Comparison of ENCODE assay signal across 11 cellular contexts in genomic region chr14:106141242-106142220, GRCh38.
A peak's percentile ranks its signal among the peaks of the same experiment; 100 is the strongest.
DNase-seq lines count a peak whose midpoint lies in the region; ATAC-seq, FAIRE-seq and TF ChIP-seq lines count a peak whose summit lies in the region.
"Had no signal": no experiment of that assay in that cellular context is flagged by ENCODE, and none has a peak within 500 bp of the region (broad histone marks: within the 10 kb centered on the region; RNA-seq: fewer than 3 reads in every experiment).

No MANE protein-coding gene starts in this region.

- H3K27me3 Mint-ChIP-seq in activated CD4-positive, alpha-beta T cell treated with anti-CD3 and anti-CD28 coated beads, Interleukin-2, amount 10 ng/mL, durations not matched to agents 24 days and 14 days: peaks cover 13% of the 10 kb centered on the region
- peaks cover 4 to 5% (median 5%) of the 10 kb centered on the region in 3 donors for H3K27me3 Mint-ChIP-seq in immature natural killer cell (ENCODE audit: low read depth in 3 of 3)
- H3K27me3 Mint-ChIP-seq: type B pancreatic cell had no signal

- TF ChIP-seq CTCF in BE2C (IDR thresholded peaks at IDR 0.05; ENCODE audit: low read depth, low read length): peak; percentile 35

- WGBS in small intestine, 3 donors: 77 to 89% (median 78%) methylated on average over 11 to 15 of the region's 18 CpGs

- H3K4me3 ChIP-seq in BE2C (ENCODE audit: low read depth, low read length) (no peak overlapping the region), H7 (ENCODE audit: insufficient read depth, low read depth, low read length) (no peak overlapping the region), small intestine (ENCODE audit: low read depth in 1 of 2, low read length in 2 of 2) (no peak overlapping the region)
- H3K4me3 ChIP-seq: gastroesophageal sphincter had no signal

- FAIRE-seq in small intestine (lab: Jason Lieb, UNC): no peak

- DNase-seq in BE2C (peak; percentile 16), H7 (peak; percentile 2), immature natural killer cell (peak; percentile 22 to 46 (median 38)), small intestine (no peak), AG08396 (ENCODE audit: low spot score) (no peak), NCI-H2196 treated with DMSO at 0.1 percent for 48 hours (lab: John Stamatoyannopoulos, UW; ENCODE audit: unreplicated experiment) (no peak)
- DNase-seq in activated CD4-positive, alpha-beta T cell treated with anti-CD3 and anti-CD28 coated beads, Interleukin-2, amount 10 ng/mL, durations not matched to agents 24 days and 14 days: peak; percentile 80
- DNase-seq: COR-L47 had no signal

- H3K4me1 ChIP-seq in BE2C: no peaks in the 10 kb centered on the region
- H3K4me1 ChIP-seq in small intestine (ENCODE audit: control insufficient read depth in 2 of 2, insufficient read depth in 1 of 2, low read depth in 1 of 2, low read length in 1 of 2): no peaks in the 10 kb centered on the region
- H3K4me1 ChIP-seq: gastroesophageal sphincter had no signal

- H3K36me3 ChIP-seq in BE2C (no peaks in the 10 kb centered on the region), H7 (replicated peaks; ENCODE audit: control insufficient read depth, insufficient read depth, low read length) (no peaks in the 10 kb centered on the region), small intestine (ENCODE audit: control insufficient read depth in 2 of 2, insufficient read depth in 2 of 2, low read length in 2 of 2) (no peaks in the 10 kb centered on the region)
- H3K36me3 ChIP-seq: gastroesophageal sphincter had no signal

- no peaks in the 10 kb centered on the region for H3K36me3 Mint-ChIP-seq in activated CD4-positive, alpha-beta T cell treated with anti-CD3 and anti-CD28 coated beads, Interleukin-2, amount 10 ng/mL, durations not matched to agents 24 days and 14 days (ENCODE audit: low read depth)
- H3K36me3 Mint-ChIP-seq in immature natural killer cell: no peaks in the 10 kb centered on the region
- H3K36me3 Mint-ChIP-seq: type B pancreatic cell had no signal

- no peak for ATAC-seq in GM21381 (IDR thresholded peaks at IDR 0.05; ENCODE audit: unreplicated experiment)
- ATAC-seq: gastroesophageal sphincter had no signal

- H3K27ac ChIP-seq in small intestine (ENCODE audit: low read depth in 1 of 2, low read length in 1 of 2): no peak overlapping the region
- H3K27ac ChIP-seq: gastroesophageal sphincter had no signal

- H3K4me3 Mint-ChIP-seq in activated CD4-positive, alpha-beta T cell treated with anti-CD3 and anti-CD28 coated beads, Interleukin-2, amount 10 ng/mL, durations not matched to agents 24 days and 14 days: no peak overlapping the region
- H3K4me3 Mint-ChIP-seq in immature natural killer cell: no peak overlapping the region
- H3K4me3 Mint-ChIP-seq: type B pancreatic cell had no signal

- no peaks in the 10 kb centered on the region for H3K9me3 Mint-ChIP-seq in activated CD4-positive, alpha-beta T cell treated with anti-CD3 and anti-CD28 coated beads, Interleukin-2, amount 10 ng/mL, durations not matched to agents 24 days and 14 days
- H3K9me3 Mint-ChIP-seq in immature natural killer cell: no peaks in the 10 kb centered on the region
- H3K9me3 Mint-ChIP-seq: type B pancreatic cell had no signal

- H3K27ac Mint-ChIP-seq in activated CD4-positive, alpha-beta T cell treated with anti-CD3 and anti-CD28 coated beads, Interleukin-2, amount 10 ng/mL, durations not matched to agents 24 days and 14 days: no peak overlapping the region
- peak overlapping the region in 3 of 6 donors; percentile 1 to 62 (median 45) for H3K27ac Mint-ChIP-seq in immature natural killer cell
- H3K27ac Mint-ChIP-seq: type B pancreatic cell had no signal

- no peaks in the 10 kb centered on the region for H3K27me3 ChIP-seq in BE2C
- H3K27me3 ChIP-seq in H7 (ENCODE audit: control insufficient read depth, insufficient read depth, low read length): no peaks in the 10 kb centered on the region
- H3K27me3 ChIP-seq in small intestine (ENCODE audit: control insufficient read depth in 2 of 2, insufficient read depth in 2 of 2, low read length in 2 of 2): no peaks in the 10 kb centered on the region

- no peaks in the 10 kb centered on the region for H3K9me3 ChIP-seq in BE2C
- no peaks in the 10 kb centered on the region for H3K9me3 ChIP-seq in small intestine (ENCODE audit: control insufficient read depth, low read depth)
- H3K9me3 ChIP-seq: gastroesophageal sphincter had no signal

- intact Hi-C loops in activated CD4-positive, alpha-beta T cell treated with anti-CD3 and anti-CD28 coated beads, Interleukin-2, amount 10 ng/mL, durations not matched to agents 24 days and 14 days (cut with micrococcal nuclease): no loop called here

- H3K4me1 Mint-ChIP-seq in activated CD4-positive, alpha-beta T cell treated with anti-CD3 and anti-CD28 coated beads, Interleukin-2, amount 10 ng/mL, durations not matched to agents 24 days and 14 days: peaks cover 13% of the 10 kb centered on the region
- H3K4me1 Mint-ChIP-seq in immature natural killer cell: peaks cover 18 to 20% of the 10 kb centered on the region in 2 donors

Comparison
In these comparisons a context has a peak if more than half of its experiments do, and no peak if none do; other contexts are left out.
1. DNase-seq: peak in BE2C (single experiment), H7 (single experiment), activated CD4-positive, alpha-beta T cell treated with anti-CD3 and anti-CD28 coated beads, Interleukin-2, amount 10 ng/mL, durations not matched to agents 24 days and 14 days (single experiment) and immature natural killer cell (3 of 3); none in small intestine (single experiment), AG08396 (single experiment) and NCI-H2196 treated with DMSO at 0.1 percent for 48 hours (single experiment).